Comparison of ENCODE assay signal across 8 cellular contexts in the genomic region with DNA sequence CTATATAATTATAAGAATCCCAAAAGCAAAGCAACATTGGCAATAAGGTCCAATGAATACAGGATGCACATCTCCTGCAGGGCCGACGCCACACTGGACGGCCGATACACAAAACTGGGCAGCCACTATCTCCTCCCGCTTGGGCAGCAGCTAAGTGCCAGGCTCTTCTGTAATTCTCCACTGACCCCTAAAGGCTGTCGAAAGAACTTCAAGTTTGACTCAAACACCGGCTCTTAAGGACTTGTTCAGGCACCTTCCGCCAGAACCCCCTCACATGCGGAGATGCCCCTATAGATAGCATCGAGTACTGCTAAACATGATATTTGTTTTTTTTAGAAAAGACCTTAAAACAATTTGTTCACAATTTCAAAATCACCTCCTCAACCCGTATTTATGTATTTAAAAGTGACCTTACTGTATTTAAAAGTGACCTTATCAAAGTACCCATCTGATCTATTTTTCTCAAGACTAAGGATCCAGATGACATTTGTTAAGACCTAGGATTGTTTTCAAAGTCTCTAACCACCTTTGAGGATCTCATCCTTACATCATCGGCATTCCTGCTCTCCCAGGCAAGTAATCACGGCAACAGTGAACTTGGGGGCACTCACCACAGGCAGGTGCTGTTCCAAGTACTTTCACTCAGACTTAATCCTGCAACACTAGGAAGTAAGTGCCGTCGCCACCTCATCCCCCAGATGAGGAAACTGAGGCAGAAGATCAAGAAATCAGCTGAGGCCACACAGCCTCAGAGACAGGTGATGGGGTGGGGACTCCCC.
DNase-seq lines count a peak whose midpoint lies in the region; ATAC-seq and TF ChIP-seq lines count a peak whose summit lies in the region.

No MANE protein-coding gene starts in this region.

- no peak for TF ChIP-seq POLR2A in erythroblast (IDR thresholded peaks at IDR 0.05; ENCODE audit: low read length)

- intact Hi-C loops in activated T-helper 1 cell treated with anti-CD3 and anti-CD28 coated beads, Interleukin-12 subunit alpha, Interleukin-12 subunit beta, Interleukin-2, Interleukin-4 antibody, amounts not matched to agents 30 ng/mL and 10 ng/mL and 1 ng/mL, durations not matched to agents 14 hours and 24 hours and 36 hours (cut with micrococcal nuclease) = no loop called here

- no peak overlapping the region for H3K9ac ChIP-seq in neural cell (ENCODE audit: low read length)

- no peaks in the 10 kb centered on the region for H3K9me3 Mint-ChIP-seq in activated T-helper 1 cell treated with anti-CD3 and anti-CD28 coated beads, Interleukin-12 subunit alpha, Interleukin-12 subunit beta, Interleukin-2, Interleukin-4 antibody, amounts not matched to agents 30 ng/mL and 10 ng/mL and 1 ng/mL, durations not matched to agents 14 hours and 24 hours and 36 hours
- no peaks in the 10 kb centered on the region for H3K9me3 Mint-ChIP-seq in stimulated activated memory B cell treated with anti-CD40 and anti-IgM and Interleukin-4, amounts not matched to agents 10 μg/mL and 1 μg/mL and 100 μg/mL, for 72 hours

- no peak overlapping the region for H3K27ac Mint-ChIP-seq in activated T-helper 1 cell treated with anti-CD3 and anti-CD28 coated beads, Interleukin-12 subunit alpha, Interleukin-12 subunit beta, Interleukin-2, Interleukin-4 antibody, amounts not matched to agents 30 ng/mL and 10 ng/mL and 1 ng/mL, durations not matched to agents 14 hours and 24 hours and 36 hours
- no peak overlapping the region for H3K27ac Mint-ChIP-seq in stimulated activated memory B cell treated with anti-CD40 and anti-IgM and Interleukin-4, amounts not matched to agents 10 μg/mL and 1 μg/mL and 100 μg/mL, for 72 hours

- TF ChIP-seq RAD21 in neural cell (conservative IDR thresholded peaks at IDR 0.05) = peak; percentile 67

- peaks cover 6% of the 10 kb centered on the region for H3K4me1 Mint-ChIP-seq in activated T-helper 1 cell treated with anti-CD3 and anti-CD28 coated beads, Interleukin-12 subunit alpha, Interleukin-12 subunit beta, Interleukin-2, Interleukin-4 antibody, amounts not matched to agents 30 ng/mL and 10 ng/mL and 1 ng/mL, durations not matched to agents 14 hours and 24 hours and 36 hours (ENCODE audit: low read depth)
- no peaks in the 10 kb centered on the region for H3K4me1 Mint-ChIP-seq in stimulated activated memory B cell treated with anti-CD40 and anti-IgM and Interleukin-4, amounts not matched to agents 10 μg/mL and 1 μg/mL and 100 μg/mL, for 72 hours

- H3K4me3 Mint-ChIP-seq in activated T-helper 1 cell treated with anti-CD3 and anti-CD28 coated beads, Interleukin-12 subunit alpha, Interleukin-12 subunit beta, Interleukin-2, Interleukin-4 antibody, amounts not matched to agents 30 ng/mL and 10 ng/mL and 1 ng/mL, durations not matched to agents 14 hours and 24 hours and 36 hours = no peak overlapping the region
- no peak overlapping the region for H3K4me3 Mint-ChIP-seq in stimulated activated memory B cell treated with anti-CD40 and anti-IgM and Interleukin-4, amounts not matched to agents 10 μg/mL and 1 μg/mL and 100 μg/mL, for 72 hours

- H3K27me3 ChIP-seq in neural cell (ENCODE audit: insufficient read depth, low read depth, low read length) = no peaks in the 10 kb centered on the region

- no peaks in the 10 kb centered on the region for H3K36me3 ChIP-seq in neural cell (ENCODE audit: insufficient read depth, low read length)

- no peaks in the 10 kb centered on the region for H3K79me2 ChIP-seq in neural cell (replicated peaks; ENCODE audit: insufficient read depth, low read length)

- DNase-seq in DMS79 (lab: John Stamatoyannopoulos, UW) (peak; percentile 59), HT1080 (ENCODE audit: low read depth) (peak; percentile 52), OCI-M1 (lab: John Stamatoyannopoulos, UW) (peak; percentile 44), erythroblast (lab: John Stamatoyannopoulos, UW) (peak; percentile 53 to 57)
- DNase-seq in activated T-helper 1 cell treated with anti-CD3 and anti-CD28 coated beads, Interleukin-12 subunit alpha, Interleukin-12 subunit beta, Interleukin-2, Interleukin-4 antibody, amounts not matched to agents 30 ng/mL and 10 ng/mL and 1 ng/mL, durations not matched to agents 14 hours and 24 hours and 36 hours (ENCODE audit: low spot score) = no peak

- H4K20me1 ChIP-seq in neural cell (ENCODE audit: insufficient read depth) = no peaks in the 10 kb centered on the region

- no peaks in the 10 kb centered on the region for H3K9me2 ChIP-seq in neural cell (ENCODE audit: insufficient read depth, low read length)

- H3K36me3 Mint-ChIP-seq in activated T-helper 1 cell treated with anti-CD3 and anti-CD28 coated beads, Interleukin-12 subunit alpha, Interleukin-12 subunit beta, Interleukin-2, Interleukin-4 antibody, amounts not matched to agents 30 ng/mL and 10 ng/mL and 1 ng/mL, durations not matched to agents 14 hours and 24 hours and 36 hours (ENCODE audit: low read depth) = peaks cover 16% of the 10 kb centered on the region
- H3K36me3 Mint-ChIP-seq in stimulated activated memory B cell treated with anti-CD40 and anti-IgM and Interleukin-4, amounts not matched to agents 10 μg/mL and 1 μg/mL and 100 μg/mL, for 72 hours = peaks cover 55% of the 10 kb centered on the region

- no peak overlapping the region for H2AFZ ChIP-seq in neural cell (ENCODE audit: low read depth, low read length)

- H3K4me3 ChIP-seq in neural cell (ENCODE audit: low read length) = no peak overlapping the region

- TF ChIP-seq EP300 in neural cell (conservative IDR thresholded peaks at IDR 0.05; ENCODE audit: poor library complexity, severe bottlenecking) = no peak

- H3K4me2 ChIP-seq in neural cell (ENCODE audit: low read length) = no peak overlapping the region

- H3K9me3 ChIP-seq in neural cell (ENCODE audit: low read length) = no peaks in the 10 kb centered on the region

- peak; percentile 61 for TF ChIP-seq CTCF in neural cell (IDR thresholded peaks at IDR 0.05; ENCODE audit: poor library complexity, severe bottlenecking)

- H3K27me3 Mint-ChIP-seq in activated T-helper 1 cell treated with anti-CD3 and anti-CD28 coated beads, Interleukin-12 subunit alpha, Interleukin-12 subunit beta, Interleukin-2, Interleukin-4 antibody, amounts not matched to agents 30 ng/mL and 10 ng/mL and 1 ng/mL, durations not matched to agents 14 hours and 24 hours and 36 hours (ENCODE audit: insufficient read depth) = no peaks in the 10 kb centered on the region
- H3K27me3 Mint-ChIP-seq in stimulated activated memory B cell treated with anti-CD40 and anti-IgM and Interleukin-4, amounts not matched to agents 10 μg/mL and 1 μg/mL and 100 μg/mL, for 72 hours = no peaks in the 10 kb centered on the region

- H3F3A ChIP-seq in neural cell (ENCODE audit: insufficient read depth, low read length, poor library complexity, severe bottlenecking) = no peaks in the 10 kb centered on the region

- no peak for ATAC-seq in stimulated activated memory B cell treated with anti-CD40 and anti-IgM and Interleukin-4, amounts not matched to agents 10 μg/mL and 1 μg/mL and 100 μg/mL, for 72 hours
- ATAC-seq in HG03108 (IDR thresholded peaks at IDR 0.05; ENCODE audit: unreplicated experiment) = no peak

- no peak overlapping the region for H3K27ac ChIP-seq in neural cell (ENCODE audit: low read length)

TF ChIP-seq in neural cell, 6 proteins besides CTCF, POLR2A, EP300 and RAD21:
- TF ChIP-seq SMC3 (conservative IDR thresholded peaks at IDR 0.05; ENCODE audit: poor library complexity) = peak; percentile 55
- no peak for TF ChIP-seq POLR2AphosphoS5 (IDR thresholded peaks at IDR 0.05)
